ENCODE assay signal across 17 cellular contexts in the genomic region with DNA sequence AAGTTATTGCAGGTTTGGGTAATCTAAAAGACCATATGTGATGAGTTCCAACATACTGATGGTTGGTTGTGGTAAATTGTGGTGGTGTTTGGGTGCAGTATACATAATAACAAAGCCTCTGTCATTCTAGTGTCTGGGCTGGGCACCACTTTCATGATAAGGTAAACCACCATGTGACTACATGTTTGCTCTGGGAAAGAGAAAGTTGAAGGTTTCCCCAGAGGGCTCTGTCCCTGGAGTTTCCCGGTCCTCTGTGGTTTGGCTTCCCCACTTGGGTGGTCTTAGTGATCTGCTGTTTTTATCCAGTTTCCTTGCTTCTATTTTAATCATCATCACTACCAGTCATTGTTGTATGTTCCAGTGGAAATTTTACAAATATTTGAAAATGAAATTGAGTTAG. TPM values are rescaled to one million over a fixed set of nuclear protein-coding genes. Genes with fewer than 3 reads are reported as not detected.
DNase-seq lines count a peak whose midpoint lies in the region; FAIRE-seq and TF ChIP-seq lines count a peak whose summit lies in the region.
"Had no signal": no experiment of that assay in that cellular context is flagged by ENCODE, and none has a peak within 500 bp of the region (broad histone marks: within the 10 kb centered on the region; RNA-seq: fewer than 3 reads in every experiment).

No MANE protein-coding gene starts in this region.

- no peaks in the 10 kb centered on the region; a peak in 1 of 22 replicates for H3K9me3 ChIP-seq in BLaER1 treated with 17β-estradiol and CSF1 and Interleukin-3, amounts not matched to agents 10 nM and 100 nM (replicated peaks in 1 of 11)
- H3K9me3 ChIP-seq in SJSA1 (replicated peaks): no peaks in the 10 kb centered on the region
- H3K9me3 ChIP-seq in keratinocyte (ENCODE audit: control insufficient read depth, low read depth, low read length): no peaks in the 10 kb centered on the region
- H3K9me3 ChIP-seq: Caco-2 had no signal

- H2AFZ ChIP-seq in keratinocyte (ENCODE audit: control insufficient read depth, low read length): no peak overlapping the region

- H3K4me2 ChIP-seq in BLaER1 treated with 17β-estradiol and CSF1 and Interleukin-3, amounts not matched to agents 10 nM and 100 nM: peak overlapping the region in 7 of 11 experiments; percentile 8 to 55 (median 48); a peak in 13 of 22 replicates
- H3K4me2 ChIP-seq in keratinocyte (ENCODE audit: control insufficient read depth, extremely low read depth, insufficient read depth, low read depth, low read length): no peak overlapping the region

- H3K9ac ChIP-seq in BLaER1 treated with 17β-estradiol and CSF1 and Interleukin-3, amounts not matched to agents 10 nM and 100 nM: no peak overlapping the region
- no peak overlapping the region for H3K9ac ChIP-seq in keratinocyte (ENCODE audit: control insufficient read depth, extremely low read depth, insufficient read depth, low read length)

- H3K79me2 ChIP-seq in keratinocyte (ENCODE audit: control insufficient read depth, insufficient read depth, low read length): no peaks in the 10 kb centered on the region

- H4K20me1 ChIP-seq in BLaER1 treated with 17β-estradiol and CSF1 and Interleukin-3, amounts not matched to agents 10 nM and 100 nM: no peaks in the 10 kb centered on the region
- no peaks in the 10 kb centered on the region for H4K20me1 ChIP-seq in keratinocyte (ENCODE audit: control insufficient read depth, extremely low read depth, insufficient read depth, low read length)

- no peak overlapping the region for H3K27ac ChIP-seq in BLaER1 treated with 17β-estradiol and CSF1 and Interleukin-3, amounts not matched to agents 10 nM and 100 nM
- peak overlapping the region; percentile 85 for H3K27ac ChIP-seq in SJSA1
- H3K27ac ChIP-seq in keratinocyte (ENCODE audit: control insufficient read depth, insufficient read depth, low read length): no peak overlapping the region

- peak; percentile 36 for FAIRE-seq in keratinocyte (lab: Jason Lieb, UNC)
- no peak for FAIRE-seq in frontal cortex (lab: Jason Lieb, UNC)
- FAIRE-seq: GM12891, GM19239, H1 had no signal

- H3K4me1 ChIP-seq in BLaER1 treated with 17β-estradiol and CSF1 and Interleukin-3, amounts not matched to agents 10 nM and 100 nM: peaks cover 0 to 48% (median 28%) of the 10 kb centered on the region in 10 experiments; a peak in 16 of 20 replicates
- H3K4me1 ChIP-seq in SJSA1 (replicated peaks) (peaks cover 41% of the 10 kb centered on the region), keratinocyte (ENCODE audit: control insufficient read depth, extremely low read depth, insufficient read depth, low read length) (peaks cover 16% of the 10 kb centered on the region)
- H3K4me1 ChIP-seq: Caco-2 had no signal

- H3K4me3 ChIP-seq in BLaER1 treated with 17β-estradiol and CSF1 and Interleukin-3, amounts not matched to agents 10 nM and 100 nM: no peak overlapping the region
- H3K4me3 ChIP-seq in SJSA1 (no peak overlapping the region), keratinocyte (ENCODE audit: control insufficient read depth in 2 of 3, extremely low read depth in 1 of 3, insufficient read depth in 2 of 3, low read depth in 1 of 3, low read length in 3 of 3) (no peak overlapping the region)

- DNase-seq in OCI-M1 (lab: John Stamatoyannopoulos, UW) (peak; percentile 13), SJSA1 (ENCODE audit: low read depth in 1 of 2, low spot score in 2 of 2) (peak; percentile 92 to 95), keratinocyte (ENCODE audit: low read depth, low spot score) (no peak), hypothalamus (lab: John Stamatoyannopoulos, UW) (no peak), activated gamma-delta T cell treated with Interleukin-2 at 50 U/mL for 16 hours (no peak), frontal cortex (ENCODE audit: low spot score in 2 of 2) (no peak)
- DNase-seq: 8988T; C1 segment of cervical spinal cord; Caco-2; CD4-positive, CD25-positive, alpha-beta regulatory T cell; DMS153; DMS79; H9 had no signal

- dilution Hi-C loops in keratinocyte (cut with MboI; ENCODE audit: extremely low pct_ligation_motif_present, low sequenced_read_pairs): loop anchor here (25.0 kb wide), 1 partner anchor 317 kb away; no protein-coding TSS in a partner anchor

- no peaks in the 10 kb centered on the region for H3K36me3 ChIP-seq in BLaER1 treated with 17β-estradiol and CSF1 and Interleukin-3, amounts not matched to agents 10 nM and 100 nM
- H3K36me3 ChIP-seq in SJSA1: no peaks in the 10 kb centered on the region
- no peaks in the 10 kb centered on the region for H3K36me3 ChIP-seq in keratinocyte (ENCODE audit: control insufficient read depth in 2 of 2, extremely low read depth in 1 of 2, insufficient read depth in 2 of 2, low read length in 2 of 2)

- no peaks in the 10 kb centered on the region for H3K9me1 ChIP-seq in keratinocyte (ENCODE audit: control insufficient read depth, extremely low read depth, insufficient read depth, low read length)

- TF ChIP-seq CTCF in keratinocyte (optimal IDR thresholded peaks at IDR 0.05 in 1 of 3, IDR thresholded peaks at IDR 0.05 in 1 of 3, conservative IDR thresholded peaks at IDR 0.05 in 1 of 3; ENCODE audit: extremely low read depth in 1 of 3, insufficient read depth in 2 of 3, low read length in 3 of 3): no peak

- no peaks in the 10 kb centered on the region for H3K27me3 ChIP-seq in BLaER1 treated with 17β-estradiol and CSF1 and Interleukin-3, amounts not matched to agents 10 nM and 100 nM
- no peaks in the 10 kb centered on the region for H3K27me3 ChIP-seq in SJSA1 (replicated peaks)
- no peaks in the 10 kb centered on the region for H3K27me3 ChIP-seq in keratinocyte (ENCODE audit: control insufficient read depth, extremely low read depth, insufficient read depth, low read length)

RNA-seq across cellular contexts. Expression of gene TSPAN2, which starts 55.9 kb away (rescaled TPM):
- total RNA-seq in SJSA1 (2014; rRNA removed; shearing (Covaris generic)): 11.9 and 18.2 TPM in 2 replicates
- 0.26 to 1.1 TPM (median 0.37 TPM) in 3 replicates for polyA plus RNA-seq in keratinocyte
- 0.07 TPM for polyA plus RNA-seq in keratinocyte (2011; ENCODE audit: low read depth)
- polyA plus RNA-seq in keratinocyte (2011; cell fraction: cytosol; rRNA removed): 0.34 and 0.35 TPM in 2 replicates
- polyA plus RNA-seq in keratinocyte (2011; cell fraction: nucleus; rRNA removed): 0.47 and 0.52 TPM in 2 replicates
- polyA plus RNA-seq in keratinocyte (2012; ENCODE audit: low replicate concordance): 0.40 TPM in 1 of 2 replicates, not detected in the other
- polyA minus RNA-seq in keratinocyte: not detected in 3 replicates
- not detected for polyA minus RNA-seq in keratinocyte (2011; cell fraction: cytosol; rRNA and poly(A)+ RNA removed)
- 0.54 TPM in 1 of 2 replicates, not detected in the other for polyA minus RNA-seq in keratinocyte (2011; cell fraction: nucleus; rRNA and poly(A)+ RNA removed)
- total RNA-seq in frontal cortex: 31.8 TPM

Comparison
In these comparisons a context has a peak if more than half of its experiments do, and no peak if none do; other contexts are left out.
1. DNase-seq: peak in OCI-M1 (single experiment) and SJSA1 (2 of 2); none in keratinocyte (single experiment), hypothalamus (0 of 51), activated gamma-delta T cell treated with Interleukin-2 at 50 U/mL for 16 hours (single experiment) and frontal cortex (0 of 2).